ENCODE assay signal across 18 cellular contexts in the genomic region with DNA sequence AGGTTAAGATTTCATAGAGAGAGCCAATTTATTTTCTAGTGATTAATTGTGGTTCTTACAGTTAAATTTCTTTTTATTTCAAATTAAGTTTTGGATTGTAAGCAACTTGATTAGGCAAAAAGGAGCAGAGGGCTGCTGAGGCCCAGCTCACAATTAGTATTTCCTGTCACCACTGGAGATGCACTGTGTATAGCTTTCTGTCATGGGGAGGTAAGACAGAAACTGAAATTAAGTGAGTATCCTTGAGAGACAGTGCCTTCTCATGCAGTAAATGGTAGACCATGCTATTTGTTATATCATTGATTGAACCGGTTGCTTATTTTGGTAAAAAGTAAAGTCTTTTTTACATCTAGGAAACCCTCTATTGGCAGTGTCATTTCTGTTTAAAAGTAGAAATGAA.
DNase-seq lines count a peak whose midpoint lies in the region; ATAC-seq and TF ChIP-seq lines count a peak whose summit lies in the region.
"Had no signal": no experiment of that assay in that cellular context is flagged by ENCODE, and none has a peak within 500 bp of the region (broad histone marks: within the 10 kb centered on the region; RNA-seq: fewer than 3 reads in every experiment).

No MANE protein-coding gene starts in this region.

- no peak for TF ChIP-seq CTCF in GM12865 (IDR thresholded peaks at IDR 0.05; ENCODE audit: insufficient read depth, low read depth, low read length, missing control alignments)
- no peak for TF ChIP-seq CTCF in gastroesophageal sphincter (IDR thresholded peaks at IDR 0.05)

- no peak overlapping the region for H3K4me3 ChIP-seq in GM12865 (ENCODE audit: low read depth, low read length)
- H3K4me3 ChIP-seq in gastroesophageal sphincter, result no peak overlapping the region
- H3K4me3 ChIP-seq: body of pancreas, GM23338, mucosa of descending colon, pancreas had no signal

- no peaks in the 10 kb centered on the region for H3K27me3 ChIP-seq in gastroesophageal sphincter
- H3K27me3 ChIP-seq: body of pancreas, pancreas had no signal

- H3K9me3 ChIP-seq in gastroesophageal sphincter, result no peaks in the 10 kb centered on the region
- H3K9me3 ChIP-seq: body of pancreas, Caco-2, mucosa of descending colon, pancreas had no signal

- in situ Hi-C loops in KBM-7 (cut with MboI; ENCODE audit: low pct_unique_long_range_greater_than_20kb, low sequenced_read_pairs), result no loop called here

- TF ChIP-seq EP300 in gastroesophageal sphincter (IDR thresholded peaks at IDR 0.05), result no peak

- H3K4me1 ChIP-seq in gastroesophageal sphincter, result no peaks in the 10 kb centered on the region
- H3K4me1 ChIP-seq: body of pancreas, Caco-2, pancreas had no signal

- H3K36me3 ChIP-seq in gastroesophageal sphincter, result peaks cover 0 to 13% of the 10 kb centered on the region in 2 donors
- H3K36me3 ChIP-seq: pancreas had no signal

- no peak for TF ChIP-seq POLR2A in gastroesophageal sphincter (IDR thresholded peaks at IDR 0.05)

- 67 to 83% methylated on average over 1 of the region's 1 CpG for WGBS in gastroesophageal sphincter (ENCODE audit: low coverage in 1 of 2), 2 donors

- peak; percentile 97 for ATAC-seq in GM19395 (IDR thresholded peaks at IDR 0.05; ENCODE audit: unreplicated experiment)
- ATAC-seq in HG02678 (IDR thresholded peaks at IDR 0.05; ENCODE audit: unreplicated experiment), result peak; percentile 51
- peak; percentile 81 for ATAC-seq in HG03280 (IDR thresholded peaks at IDR 0.05; ENCODE audit: unreplicated experiment)
- no peak for ATAC-seq in gastroesophageal sphincter
- ATAC-seq: body of pancreas, GM23338, mucosa of descending colon, pancreas had no signal

- no peak overlapping the region for H3K27ac ChIP-seq in gastroesophageal sphincter
- H3K27ac ChIP-seq: body of pancreas, pancreas had no signal

- DNase-seq in GM12865 (ENCODE audit: low read depth) (peak; percentile 44), RKO (ENCODE audit: low spot score) (no peak), KBM-7 (no peak), hippocampal formation (lab: John Stamatoyannopoulos, UW) (no peak)
- DNase-seq: activated CD4-positive, alpha-beta T cell treated with anti-CD3 and anti-CD28 coated beads, Interleukin-2, amount 50 U/mL, for 48 hours; activated gamma-delta T cell treated with Interleukin-2 at 50 U/mL for 16 hours; body of pancreas; Caco-2; mucosa of descending colon; NCI-H1105; pancreas; RPMI8226; trophoblast cell had no signal
